29 cellular contexts compared by ENCODE assay signal in genomic region chrX:45238489-45238888, GRCh38. TPM values are rescaled to one million over a fixed set of nuclear protein-coding genes. Genes with fewer than 3 reads are reported as not detected.
DNase-seq lines count a peak whose midpoint lies in the region; ATAC-seq and TF ChIP-seq lines count a peak whose summit lies in the region.
"Had no signal": no experiment of that assay in that cellular context is flagged by ENCODE, and none has a peak within 500 bp of the region (broad histone marks: within the 10 kb centered on the region; RNA-seq: fewer than 3 reads in every experiment).

No MANE protein-coding gene starts in this region.

- no peaks in the 10 kb centered on the region for H3K4me1 ChIP-seq in PC-3 (ENCODE audit: insufficient read depth, low read length)
- H3K4me1 ChIP-seq: BE2C, BLaER1 had no signal

- no peak overlapping the region for H3K4me3 Mint-ChIP-seq in activated T-cell treated with anti-CD3 and anti-CD28 coated beads, Interleukin-2, amount 50 U/mL, for 72 hours
- H3K4me3 Mint-ChIP-seq in activated T-helper 17 cell treated with anti-CD3 and anti-CD28 coated beads, Interleukin-2, amount 50 U/mL, for 72 hours = no peak overlapping the region
- no peak overlapping the region for H3K4me3 Mint-ChIP-seq in stimulated activated effector memory CD8-positive, alpha-beta T cell treated with anti-CD3 and anti-CD28 coated beads, Interleukin-12 subunit alpha, Interleukin-12 subunit beta, amount 100 ng/mL, for 72 hours
- H3K4me3 Mint-ChIP-seq: CD14-positive monocyte; CD4-positive, alpha-beta memory T cell; CD4-positive, CD25-positive, alpha-beta regulatory T cell; CD8-positive, alpha-beta memory T cell had no signal

- no peaks in the 10 kb centered on the region for H3K9me3 Mint-ChIP-seq in activated T-cell treated with anti-CD3 and anti-CD28 coated beads, Interleukin-2, amount 50 U/mL, for 72 hours
- no peaks in the 10 kb centered on the region for H3K9me3 Mint-ChIP-seq in activated T-helper 17 cell treated with anti-CD3 and anti-CD28 coated beads, Interleukin-2, amount 50 U/mL, for 72 hours
- H3K9me3 Mint-ChIP-seq in stimulated activated effector memory CD8-positive, alpha-beta T cell treated with anti-CD3 and anti-CD28 coated beads, Interleukin-12 subunit alpha, Interleukin-12 subunit beta, amount 100 ng/mL, for 72 hours = peaks cover under 1% of the 10 kb centered on the region

- peak; percentile 62 to 83 for ATAC-seq in activated T-cell treated with anti-CD3 and anti-CD28 coated beads, Interleukin-2, amount 50 U/mL, for 72 hours (replicated peaks in 1 of 2)
- ATAC-seq in PC-3 = no peak
- ATAC-seq in activated T-helper 17 cell treated with anti-CD3 and anti-CD28 coated beads, Interleukin-2, amount 50 U/mL, for 72 hours (replicated peaks) = peak; percentile 24
- peak; percentile 34 for ATAC-seq in stimulated activated effector memory CD8-positive, alpha-beta T cell treated with anti-CD3 and anti-CD28 coated beads, Interleukin-12 subunit alpha, Interleukin-12 subunit beta, amount 100 ng/mL, for 72 hours
- ATAC-seq in GM21619 (IDR thresholded peaks at IDR 0.05; ENCODE audit: unreplicated experiment) = no peak
- ATAC-seq: GM12878 had no signal

- no peak for DNase-seq in activated T-cell treated with anti-CD3 and anti-CD28 coated beads, Interleukin-2, amount 50 U/mL, for 72 hours
- DNase-seq in activated T-cell treated with anti-CD3 and anti-CD28 coated beads for 4 hours (no peak), PC-3 (peak; percentile 1), NCI-H524 (lab: John Stamatoyannopoulos, UW) (no peak), putamen (ENCODE audit: low spot score) (no peak)
- no peak for DNase-seq in stimulated activated effector memory CD8-positive, alpha-beta T cell treated with anti-CD3 and anti-CD28 coated beads, Interleukin-12 subunit alpha, Interleukin-12 subunit beta, amount 100 ng/mL, for 72 hours (ENCODE audit: low spot score in 2 of 2)
- DNase-seq: 8988T; ACHN; BE2C; C1 segment of cervical spinal cord; CD4-positive, alpha-beta memory T cell; CD4-positive, CD25-positive, alpha-beta regulatory T cell; CD8-positive, alpha-beta memory T cell; COR-L47; DMS 273 treated with DMSO at 0.1 percent for 48 hours; DMS153; DMS53; DMS79; DND-41; EL; GDM1 had no signal

- H3K36me3 Mint-ChIP-seq in activated T-cell treated with anti-CD3 and anti-CD28 coated beads, Interleukin-2, amount 50 U/mL, for 72 hours (ENCODE audit: insufficient read depth in 2 of 2) = peaks cover 0 to under 1% of the 10 kb centered on the region in 2 donors
- no peaks in the 10 kb centered on the region for H3K36me3 Mint-ChIP-seq in activated T-helper 17 cell treated with anti-CD3 and anti-CD28 coated beads, Interleukin-2, amount 50 U/mL, for 72 hours (ENCODE audit: low read depth)
- H3K36me3 Mint-ChIP-seq in stimulated activated effector memory CD8-positive, alpha-beta T cell treated with anti-CD3 and anti-CD28 coated beads, Interleukin-12 subunit alpha, Interleukin-12 subunit beta, amount 100 ng/mL, for 72 hours = no peaks in the 10 kb centered on the region
- H3K36me3 Mint-ChIP-seq: CD14-positive monocyte; CD4-positive, alpha-beta memory T cell; CD4-positive, CD25-positive, alpha-beta regulatory T cell; CD8-positive, alpha-beta memory T cell had no signal

- H2AFZ ChIP-seq in PC-3 (ENCODE audit: low read length) = no peak overlapping the region

- H3K27me3 ChIP-seq in PC-3 (ENCODE audit: low read length) = no peaks in the 10 kb centered on the region
- H3K27me3 ChIP-seq: BE2C, BLaER1 had no signal

- H3K9me2 ChIP-seq in PC-3 (replicated peaks; ENCODE audit: low read length) = no peaks in the 10 kb centered on the region

- H3F3A ChIP-seq in PC-3 (ENCODE audit: low read length, unreplicated experiment) = no peaks in the 10 kb centered on the region

- H3K27me3 Mint-ChIP-seq in activated T-cell treated with anti-CD3 and anti-CD28 coated beads, Interleukin-2, amount 50 U/mL, for 72 hours (ENCODE audit: low read depth) = peaks cover 32% of the 10 kb centered on the region
- no peaks in the 10 kb centered on the region for H3K27me3 Mint-ChIP-seq in activated T-helper 17 cell treated with anti-CD3 and anti-CD28 coated beads, Interleukin-2, amount 50 U/mL, for 72 hours
- H3K27me3 Mint-ChIP-seq: CD4-positive, alpha-beta memory T cell had no signal

- H3K27ac ChIP-seq in PC-3 (ENCODE audit: low read length) = no peak overlapping the region
- H3K27ac ChIP-seq: BLaER1 had no signal

- H3K4me1 Mint-ChIP-seq in activated T-cell treated with anti-CD3 and anti-CD28 coated beads, Interleukin-2, amount 50 U/mL, for 72 hours (ENCODE audit: low read depth) = peaks cover 7% of the 10 kb centered on the region
- H3K4me1 Mint-ChIP-seq in activated T-helper 17 cell treated with anti-CD3 and anti-CD28 coated beads, Interleukin-2, amount 50 U/mL, for 72 hours = no peaks in the 10 kb centered on the region
- peaks cover 2% of the 10 kb centered on the region for H3K4me1 Mint-ChIP-seq in stimulated activated effector memory CD8-positive, alpha-beta T cell treated with anti-CD3 and anti-CD28 coated beads, Interleukin-12 subunit alpha, Interleukin-12 subunit beta, amount 100 ng/mL, for 72 hours
- H3K4me1 Mint-ChIP-seq: CD4-positive, CD25-positive, alpha-beta regulatory T cell had no signal

- no peak overlapping the region for H3K27ac Mint-ChIP-seq in activated T-cell treated with anti-CD3 and anti-CD28 coated beads, Interleukin-2, amount 50 U/mL, for 72 hours
- H3K27ac Mint-ChIP-seq in activated T-helper 17 cell treated with anti-CD3 and anti-CD28 coated beads, Interleukin-2, amount 50 U/mL, for 72 hours = no peak overlapping the region
- no peak overlapping the region for H3K27ac Mint-ChIP-seq in stimulated activated effector memory CD8-positive, alpha-beta T cell treated with anti-CD3 and anti-CD28 coated beads, Interleukin-12 subunit alpha, Interleukin-12 subunit beta, amount 100 ng/mL, for 72 hours
- H3K27ac Mint-ChIP-seq: CD14-positive monocyte; CD4-positive, alpha-beta memory T cell; CD4-positive, CD25-positive, alpha-beta regulatory T cell; CD8-positive, alpha-beta memory T cell had no signal

- intact Hi-C loops in PC-3 (cut with micrococcal nuclease) = no loop called here

- H4K20me1 ChIP-seq in PC-3 (ENCODE audit: low read length) = no peaks in the 10 kb centered on the region
- H4K20me1 ChIP-seq: BLaER1 had no signal

- CTCF ChIA-PET in PC-3 (lab: Charles Lee) = no interaction called here

- no peaks in the 10 kb centered on the region for H3K79me2 ChIP-seq in PC-3 (ENCODE audit: low read length)

- no peaks in the 10 kb centered on the region for H3K36me3 ChIP-seq in PC-3 (ENCODE audit: low read depth, low read length)
- H3K36me3 ChIP-seq: BE2C, BLaER1 had no signal

- BruUV-seq in PC-3 (replicated peaks; lab: Mats Ljungman, UMichigan) = no TSS peak

- TF ChIP-seq CTCF in PC-3 (conservative IDR thresholded peaks at IDR 0.05; ENCODE audit: low read depth, low read length) = no peak

- POLR2A ChIA-PET in PC-3 (lab: Charles Lee; ENCODE audit: unreplicated experiment) = no interaction called here

- H3K4me3 ChIP-seq in PC-3 (ENCODE audit: low read length) = no peak overlapping the region
- H3K4me3 ChIP-seq: BLaER1, GM12878 had no signal

- no peak overlapping the region for H3K9ac ChIP-seq in PC-3 (ENCODE audit: low read length)
- H3K9ac ChIP-seq: BLaER1 had no signal

- no peak overlapping the region for H3K4me2 ChIP-seq in PC-3 (ENCODE audit: low read length)
- H3K4me2 ChIP-seq: BLaER1 had no signal

- no peaks in the 10 kb centered on the region for H3K9me3 ChIP-seq in PC-3 (ENCODE audit: low read length)
- H3K9me3 ChIP-seq: BE2C, BLaER1 had no signal

RNA-seq across cellular contexts. Expression of gene DIPK2B, which starts 37.8 kb away (rescaled TPM):
- total RNA-seq in activated T-cell treated with anti-CD3 and anti-CD28 coated beads, Interleukin-2, amount 50 U/mL, for 72 hours = under 1 TPM in 1 of 2 donors, not detected in 1; 0.05 TPM
- 0.18 and 0.40 TPM in 2 replicates for total RNA-seq in PC-3 (2014; rRNA removed)
- under 1 TPM in 1 of 2 donors, not detected in 1; 0.11 TPM for total RNA-seq in activated T-helper 17 cell treated with anti-CD3 and anti-CD28 coated beads, Interleukin-2, amount 50 U/mL, for 72 hours
- total RNA-seq: A673; CD4-positive, alpha-beta memory T cell; CD4-positive, CD25-positive, alpha-beta regulatory T cell; CD8-positive, alpha-beta memory T cell; Daoy; G401; GM12878 had no signal

Comparison
In these comparisons a context has a peak if more than half of its experiments do, and no peak if none do; other contexts are left out.
1. ATAC-seq: peak in activated T-cell treated with anti-CD3 and anti-CD28 coated beads, Interleukin-2, amount 50 U/mL, for 72 hours (2 of 2), activated T-helper 17 cell treated with anti-CD3 and anti-CD28 coated beads, Interleukin-2, amount 50 U/mL, for 72 hours (single experiment) and stimulated activated effector memory CD8-positive, alpha-beta T cell treated with anti-CD3 and anti-CD28 coated beads, Interleukin-12 subunit alpha, Interleukin-12 subunit beta, amount 100 ng/mL, for 72 hours (single experiment); none in PC-3 (single experiment) and GM21619 (single experiment).